In the genomic region with DNA sequence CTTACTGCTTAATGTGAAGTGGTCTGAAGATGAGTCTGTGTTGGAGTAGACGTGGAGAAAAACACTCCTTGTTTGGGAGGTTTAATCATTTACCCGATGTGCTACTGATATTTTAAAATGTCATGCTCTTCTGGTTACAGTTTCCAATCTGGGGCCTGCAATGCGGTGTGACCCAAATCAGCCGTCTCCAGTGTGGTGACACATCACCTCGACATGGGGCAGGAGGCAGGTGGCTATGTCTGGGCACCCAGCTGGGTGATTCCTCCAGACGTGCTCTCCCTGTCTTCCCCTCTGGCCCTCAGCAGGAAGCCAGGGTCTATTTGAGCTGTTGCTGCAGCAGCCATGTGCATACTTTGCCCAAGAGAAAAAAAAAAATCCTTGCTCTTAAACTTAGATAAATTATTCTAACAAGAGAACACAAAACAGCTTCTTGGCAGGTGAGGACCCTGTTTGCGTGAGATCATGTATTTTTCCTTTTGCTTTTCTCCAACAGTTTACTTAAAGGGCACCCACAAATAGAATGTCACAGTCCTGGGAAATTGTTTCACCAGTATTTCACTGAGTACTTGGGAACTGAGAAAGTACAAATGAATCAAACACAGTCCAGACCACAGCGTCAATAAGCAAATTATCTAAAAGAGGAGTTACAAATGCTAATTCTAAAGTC, we compare ENCODE assay signal across 12 cellular contexts. TPM values are rescaled to one million over a fixed set of nuclear protein-coding genes. Genes with fewer than 3 reads are reported as not detected.
DNase-seq lines count a peak whose midpoint lies in the region; ATAC-seq and TF ChIP-seq lines count a peak whose summit lies in the region.
"Had no signal": no experiment of that assay in that cellular context is flagged by ENCODE, and none has a peak within 500 bp of the region (broad histone marks: within the 10 kb centered on the region; RNA-seq: fewer than 3 reads in every experiment).

No MANE protein-coding gene starts in this region.

- no peak overlapping the region for H4K91ac ChIP-seq in trophoblast cell (ENCODE audit: low read depth, low read length)

- DNase-seq in Caki2 (ENCODE audit: low read depth), result peak; percentile 89
- DNase-seq in astrocyte of the spinal cord (ENCODE audit: low read depth, low spot score), result peak; percentile 43
- no peak for DNase-seq in omental fat pad (ENCODE audit: low spot score)
- no peak for DNase-seq in MM.1S
- DNase-seq in trophoblast cell, result no peak
- DNase-seq in inferior parietal cortex (ENCODE audit: extremely low spot score), result no peak
- DNase-seq: CD4-positive, alpha-beta memory T cell; HCEC 1CT; heart right ventricle had no signal

- H4K8ac ChIP-seq in trophoblast cell (ENCODE audit: low read depth, low read length), result no peak overlapping the region

- no peak overlapping the region for H3K18ac ChIP-seq in trophoblast cell (ENCODE audit: low read length)

- no peak overlapping the region for H3K27ac ChIP-seq in MM.1S (ENCODE audit: low read length)
- H3K27ac ChIP-seq in trophoblast cell (ENCODE audit: low read depth, low read length), result no peak overlapping the region
- H3K27ac ChIP-seq: neutrophil had no signal

- H3K23ac ChIP-seq in trophoblast cell (ENCODE audit: low read length), result no peak overlapping the region

- no peak for TF ChIP-seq CTCF in astrocyte of the spinal cord (IDR thresholded peaks at IDR 0.05; ENCODE audit: low read depth, low read length)
- no peak for TF ChIP-seq CTCF in omental fat pad (IDR thresholded peaks at IDR 0.05)
- TF ChIP-seq CTCF in MM.1S (IDR thresholded peaks at IDR 0.05; ENCODE audit: low read length), result no peak

- ATAC-seq in HG03064 (IDR thresholded peaks at IDR 0.05; ENCODE audit: low read depth, unreplicated experiment) (peak; percentile 76), omental fat pad (ENCODE audit: low FRiP score) (peak; percentile 11), GM21515 (IDR thresholded peaks at IDR 0.05; ENCODE audit: unreplicated experiment) (no peak)

- no peak overlapping the region for H3K4ac ChIP-seq in trophoblast cell (ENCODE audit: low read depth, low read length)

- H3K9me3 ChIP-seq in MM.1S (replicated peaks; ENCODE audit: insufficient read depth, low read length) (no peaks in the 10 kb centered on the region), trophoblast cell (ENCODE audit: insufficient read depth, low read depth, low read length) (no peaks in the 10 kb centered on the region)
- H3K9me3 ChIP-seq: neutrophil had no signal

- no peaks in the 10 kb centered on the region for H3K36me3 ChIP-seq in MM.1S (replicated peaks; ENCODE audit: insufficient read depth, low read length)
- H3K36me3 ChIP-seq in trophoblast cell (ENCODE audit: control insufficient read depth in 1 of 2, insufficient read depth in 2 of 2, low read length in 2 of 2), result no peaks in the 10 kb centered on the region
- H3K36me3 ChIP-seq: heart right ventricle, neutrophil had no signal

- no peak overlapping the region for H2AFZ ChIP-seq in MM.1S (ENCODE audit: low read length)
- no peak overlapping the region for H2AFZ ChIP-seq in trophoblast cell (ENCODE audit: insufficient read depth, low read length, poor library complexity)

- in situ Hi-C loops in Caki2 (cut with HindIII; ENCODE audit: low pct_unique_long_range_greater_than_20kb, low sequenced_read_pairs) (no loop called here), astrocyte of the spinal cord (cut with HindIII; ENCODE audit: low sequenced_read_pairs) (no loop called here)

- H3K79me1 ChIP-seq in trophoblast cell (ENCODE audit: low read length), result no peaks in the 10 kb centered on the region

- H3K79me2 ChIP-seq in MM.1S (ENCODE audit: low read length) (no peaks in the 10 kb centered on the region), trophoblast cell (ENCODE audit: control insufficient read depth, insufficient read depth, low read length, poor library complexity) (no peaks in the 10 kb centered on the region)

- H3K4me1 ChIP-seq in MM.1S (ENCODE audit: low read length) (no peaks in the 10 kb centered on the region), trophoblast cell (ENCODE audit: control insufficient read depth in 1 of 2, insufficient read depth in 2 of 2, low read length in 2 of 2) (peaks cover 0 to 2% of the 10 kb centered on the region in 2 experiments)

- H3K9ac ChIP-seq in MM.1S (ENCODE audit: low read length) (no peak overlapping the region), trophoblast cell (ENCODE audit: low read length) (no peak overlapping the region)

- no CpG with 5 or more reads among the region's 8 CpGs for WGBS in trophoblast cell (ENCODE audit: extremely low coverage, insufficient coverage, insufficient read length)

- no peak overlapping the region for H3K4me2 ChIP-seq in MM.1S (ENCODE audit: low read depth, low read length)
- no peak overlapping the region for H3K4me2 ChIP-seq in trophoblast cell (ENCODE audit: low read length)

- no peak overlapping the region for H2BK12ac ChIP-seq in trophoblast cell (ENCODE audit: low read length)

- no peak overlapping the region for H4K12ac ChIP-seq in trophoblast cell (ENCODE audit: low read depth, low read length)

- no peaks in the 10 kb centered on the region for H3K27me3 ChIP-seq in MM.1S (replicated peaks; ENCODE audit: insufficient read depth, low read length)
- H3K27me3 ChIP-seq in trophoblast cell (ENCODE audit: insufficient read depth, low read length), result no peaks in the 10 kb centered on the region
- H3K27me3 ChIP-seq: heart right ventricle, neutrophil had no signal

- no peak overlapping the region for H3K14ac ChIP-seq in trophoblast cell (ENCODE audit: low read length)

- H3F3A ChIP-seq in MM.1S (ENCODE audit: insufficient read depth, low read length), result no peaks in the 10 kb centered on the region

- no peaks in the 10 kb centered on the region for H3K9me2 ChIP-seq in MM.1S (replicated peaks; ENCODE audit: insufficient read depth, low read length)

- H2AK5ac ChIP-seq in trophoblast cell (ENCODE audit: low read length), result no peak overlapping the region

- H3K4me3 ChIP-seq in astrocyte of the spinal cord (ENCODE audit: low read depth, low read length), result no peak overlapping the region
- H3K4me3 ChIP-seq in MM.1S (ENCODE audit: low read length), result no peak overlapping the region
- no peak overlapping the region for H3K4me3 ChIP-seq in trophoblast cell (ENCODE audit: low read depth, low read length)
- H3K4me3 ChIP-seq: heart right ventricle had no signal

- H2BK5ac ChIP-seq in trophoblast cell (ENCODE audit: low read depth, low read length, poor library complexity), result no peak overlapping the region

- no peak overlapping the region for H2BK120ac ChIP-seq in trophoblast cell (ENCODE audit: insufficient read depth, low read length, poor library complexity)

- H4K20me1 ChIP-seq in MM.1S (ENCODE audit: insufficient read depth, low read length), result no peaks in the 10 kb centered on the region

RNA-seq across cellular contexts. Expression of gene MAP10, which starts 38.9 kb away (rescaled TPM):
- 0.64 and 2.3 TPM in 2 replicates for total RNA-seq in Caki2 (2014; rRNA removed; shearing (Covaris generic); ENCODE audit: low replicate concordance)
- 1 to 10 TPM in 2 of 4 donors, under 1 TPM in 2; 0.56 to 4.6 (median 1.2) TPM for total RNA-seq in omental fat pad
- 0.94 and 1.1 TPM in 2 replicates for polyA plus RNA-seq in trophoblast cell (2013)

Comparison
In these comparisons a context has a peak if more than half of its experiments do, and no peak if none do; other contexts are left out.
1. DNase-seq: peak in Caki2 (single experiment) and astrocyte of the spinal cord (single experiment); none in omental fat pad (single experiment), MM.1S (single experiment), trophoblast cell (0 of 2) and inferior parietal cortex (single experiment).